22 cellular contexts compared by ENCODE assay signal in the genomic region with DNA sequence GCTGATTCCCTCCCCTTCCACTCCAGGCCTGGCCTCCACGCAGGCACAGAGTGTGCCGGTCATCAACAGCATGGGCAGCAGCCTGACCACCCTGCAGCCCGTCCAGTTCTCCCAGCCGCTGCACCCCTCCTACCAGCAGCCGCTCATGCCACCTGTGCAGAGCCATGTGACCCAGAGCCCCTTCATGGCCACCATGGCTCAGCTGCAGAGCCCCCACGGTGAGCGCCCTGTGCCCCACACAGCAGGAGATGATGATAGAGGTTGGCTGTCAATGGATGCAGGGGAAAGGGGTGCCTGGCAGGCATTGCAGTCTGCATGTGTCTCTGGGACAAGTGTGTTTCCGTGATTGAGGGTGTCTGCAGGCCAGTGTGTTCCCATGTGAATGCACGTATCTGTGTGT. TPM values are rescaled to one million over a fixed set of nuclear protein-coding genes. Genes with fewer than 3 reads are reported as not detected.
DNase-seq lines count a peak whose midpoint lies in the region; ATAC-seq and TF ChIP-seq lines count a peak whose summit lies in the region.
"Had no signal": no experiment of that assay in that cellular context is flagged by ENCODE, and none has a peak within 500 bp of the region (broad histone marks: within the 10 kb centered on the region; RNA-seq: fewer than 3 reads in every experiment).

No MANE protein-coding gene starts in this region.

- no peak overlapping the region for H2AFZ ChIP-seq in osteoblast (ENCODE audit: low read length)
- H2AFZ ChIP-seq: GM23248 had no signal

- CTCF ChIA-PET in HEK293 (lab: Yijun Ruan, JAX) = interaction anchor here (0.7 kb wide), 1 partner anchor 777 kb away, joined by 3 read pairs; no protein-coding TSS in a partner anchor

- H3K9me3 ChIP-seq in BLaER1 (no peaks in the 10 kb centered on the region), HEK293 (ENCODE audit: control insufficient read depth, insufficient read depth, low read depth, low read length) (no peaks in the 10 kb centered on the region), lower lobe of right lung (no peaks in the 10 kb centered on the region), osteoblast (ENCODE audit: low read depth, low read length) (no peaks in the 10 kb centered on the region), sigmoid colon (no peaks in the 10 kb centered on the region)
- H3K9me3 ChIP-seq: A549 had no signal

- no peaks in the 10 kb centered on the region for H3K79me2 ChIP-seq in osteoblast (ENCODE audit: insufficient read depth, low read length)

- H3K4me1 ChIP-seq in BLaER1 (peaks cover 35% of the 10 kb centered on the region), HEK293 (ENCODE audit: control insufficient read depth, insufficient read depth, low read length) (no peaks in the 10 kb centered on the region), lower lobe of right lung (no peaks in the 10 kb centered on the region), osteoblast (ENCODE audit: insufficient read depth, low read length) (peaks cover 5% of the 10 kb centered on the region), sigmoid colon (no peaks in the 10 kb centered on the region)
- H3K4me1 ChIP-seq: A549 had no signal

- no peaks in the 10 kb centered on the region for H4K20me1 ChIP-seq in BLaER1
- H4K20me1 ChIP-seq in osteoblast (ENCODE audit: insufficient read depth, low read length) = no peaks in the 10 kb centered on the region

- DNase-seq in lower lobe of right lung = peak; percentile 27
- peak; percentile 70 for DNase-seq in osteoblast (ENCODE audit: insufficient read length, low spot score, missing footprints)
- no peak for DNase-seq in Right ventricle myocardium inferior (ENCODE audit: missing footprints)
- no peak for DNase-seq in sigmoid colon
- DNase-seq in GM19238 (ENCODE audit: insufficient read length, low spot score) = no peak
- DNase-seq: AML-193; CD4-positive, alpha-beta memory T cell; DMS153; DMS79; GF-D8; GM23248; HCEC 1CT; HFFc6 had no signal

- TF ChIP-seq POLR2A in sigmoid colon (IDR thresholded peaks at IDR 0.05) = no peak

- POLR2A ChIA-PET in HEK293 (lab: Yijun Ruan, JAX) = no interaction called here

- H3K4me3 ChIP-seq in BLaER1 (no peak overlapping the region), HEK293 (ENCODE audit: low read depth, low read length) (no peak overlapping the region), lower lobe of right lung (no peak overlapping the region), osteoblast (ENCODE audit: insufficient read depth, low read length) (no peak overlapping the region), sigmoid colon (no peak overlapping the region)
- H3K4me3 ChIP-seq: A549, GM23248 had no signal

- H3K4me2 ChIP-seq in BLaER1 = peak overlapping the region; percentile 32; the same call in 1 of the 2 replicates
- H3K4me2 ChIP-seq in osteoblast (ENCODE audit: insufficient read depth, low read length) = no peak overlapping the region
- H3K4me2 ChIP-seq: A549, KMS-11 had no signal

- H3K27ac ChIP-seq in BLaER1 = no peak overlapping the region
- no peak overlapping the region for H3K27ac ChIP-seq in HEK293 (ENCODE audit: extremely low read depth, low read depth, low read length)
- no peak overlapping the region for H3K27ac ChIP-seq in lower lobe of right lung
- H3K27ac ChIP-seq in osteoblast (ENCODE audit: low read depth, low read length) = no peak overlapping the region
- no peak overlapping the region for H3K27ac ChIP-seq in sigmoid colon
- H3K27ac ChIP-seq: A549, GM23248, KMS-11 had no signal

- TF ChIP-seq CTCF in HEK293 (tag by site-specific recombination; IDR thresholded peaks at IDR 0.05) (no peak), lower lobe of right lung (IDR thresholded peaks at IDR 0.05) (no peak), osteoblast (IDR thresholded peaks at IDR 0.05; ENCODE audit: extremely low read depth, low read depth, low read length) (no peak), sigmoid colon (IDR thresholded peaks at IDR 0.05) (no peak)

- ATAC-seq in lower lobe of right lung (no peak), Right ventricle myocardium inferior (no peak), GM18909 (IDR thresholded peaks at IDR 0.05; ENCODE audit: poor library complexity, unreplicated experiment) (no peak)
- ATAC-seq: A549 had no signal

- intact Hi-C loops in lower lobe of right lung (cut with DNase I) (no loop called here), Right ventricle myocardium inferior (cut with DNase I) (no loop called here), sigmoid colon (cut with DNase I) (no loop called here)

- H3K27me3 ChIP-seq in BLaER1 (no peaks in the 10 kb centered on the region), lower lobe of right lung (ENCODE audit: low read depth) (peaks cover 4% of the 10 kb centered on the region), osteoblast (ENCODE audit: insufficient read depth, low read length) (peaks cover 12% of the 10 kb centered on the region), sigmoid colon (peaks cover 0 to 12% (median 0%) of the 10 kb centered on the region in 3 donors)

- 89 to 94% methylated on average over 9 of the region's 9 CpGs for WGBS in sigmoid colon, 2 donors

- H3K9ac ChIP-seq in BLaER1 = no peak overlapping the region
- H3K9ac ChIP-seq: GM23248, KMS-11 had no signal

- H3K36me3 ChIP-seq in BLaER1 (peaks cover 18% of the 10 kb centered on the region), HEK293 (ENCODE audit: control insufficient read depth in 2 of 2, insufficient read depth in 1 of 2, low read length in 2 of 2) (peaks cover under 1 to 20% of the 10 kb centered on the region in 2 experiments; a peak in 2 of 3 replicates), lower lobe of right lung (peaks cover 9% of the 10 kb centered on the region), osteoblast (ENCODE audit: insufficient read depth, low read length) (no peaks in the 10 kb centered on the region), sigmoid colon (peaks cover 0 to 11% (median 2%) of the 10 kb centered on the region in 4 donors)

- TF ChIP-seq EP300 in sigmoid colon (IDR thresholded peaks at IDR 0.05) = no peak

TF ChIP-seq in HEK293, 187 proteins besides CTCF, POLR2A, EP300 and RAD21:
- TF ChIP-seq ZIC2 (tag by site-specific recombination; IDR thresholded peaks at IDR 0.05) (peak; percentile 86), ZNF341 (tag by site-specific recombination; IDR thresholded peaks at IDR 0.05; ENCODE audit: low read depth) (no peak), ZNF112 (tag by site-specific recombination; IDR thresholded peaks at IDR 0.05) (no peak)

RNA-seq across cellular contexts. Expression of a gene that starts 18.8 kb away (rescaled TPM):
- 12.3 TPM for total RNA-seq in lower lobe of right lung
- total RNA-seq in osteoblast = 11.8 and 15.2 TPM in 2 replicates
- total RNA-seq in Right ventricle myocardium inferior = 8.2 TPM
- total RNA-seq in sigmoid colon = 10 to 100 TPM; 12.5 to 25.8 (median 14.5) TPM
- polyA plus RNA-seq in sigmoid colon = 10 to 100 TPM in 1 of 3 donors, 1 to 10 TPM in 2; 7.9 to 11.6 (median 8.4) TPM

RNA-seq across cellular contexts. Expression of a gene that starts 19.1 kb away (rescaled TPM):
- total RNA-seq in lower lobe of right lung = 0.24 TPM
- total RNA-seq in osteoblast = not detected in 2 replicates
- total RNA-seq in Right ventricle myocardium inferior = not detected
- total RNA-seq in sigmoid colon = under 1 TPM in 3 of 4 donors, not detected in 1; under 0.01 to 0.16 (median 0.14) TPM
- polyA plus RNA-seq in sigmoid colon = 10 to 100 TPM; 12.0 to 13.2 (median 13.2) TPM
- total RNA-seq: CD4-positive, alpha-beta memory T cell; Daoy; GM23248; H4; HFFc6 had no signal
- polyA plus RNA-seq: BJ; CD14-positive monocyte; CD4-positive, alpha-beta memory T cell; GM23248 had no signal

RNA-seq across cellular contexts. Expression of a gene that starts 41.6 kb away (rescaled TPM):
- 21.1 TPM for total RNA-seq in lower lobe of right lung
- 0.72 and 1.2 TPM in 2 replicates for total RNA-seq in osteoblast
- 0.08 TPM for total RNA-seq in Right ventricle myocardium inferior
- total RNA-seq in sigmoid colon = under 1 TPM in 2 of 4 donors, not detected in 2; under 0.01 to 0.41 TPM
- 10 to 100 TPM; 10.8 to 57.6 (median 15.8) TPM for polyA plus RNA-seq in sigmoid colon
- total RNA-seq: HFFc6 had no signal

Comparison
In these comparisons a context has a peak if more than half of its experiments do, and no peak if none do; other contexts are left out.
1. DNase-seq: peak in lower lobe of right lung (single experiment) and osteoblast (single experiment); none in Right ventricle myocardium inferior (single experiment), sigmoid colon (single experiment) and GM19238 (single experiment).
2. RNA of a gene that starts 41.6 kb away (total RNA-seq): 21.1 TPM in lower lobe of right lung (single experiment); 0.72 to 1.2 TPM in osteoblast, 0.08 TPM in Right ventricle myocardium inferior (single experiment) and under 0.01 to 0.41 TPM in sigmoid colon; every median in the first group is over 10 times any median in the second.